Comparison of ENCODE assay signal across 1 cellular context in the genomic region with DNA sequence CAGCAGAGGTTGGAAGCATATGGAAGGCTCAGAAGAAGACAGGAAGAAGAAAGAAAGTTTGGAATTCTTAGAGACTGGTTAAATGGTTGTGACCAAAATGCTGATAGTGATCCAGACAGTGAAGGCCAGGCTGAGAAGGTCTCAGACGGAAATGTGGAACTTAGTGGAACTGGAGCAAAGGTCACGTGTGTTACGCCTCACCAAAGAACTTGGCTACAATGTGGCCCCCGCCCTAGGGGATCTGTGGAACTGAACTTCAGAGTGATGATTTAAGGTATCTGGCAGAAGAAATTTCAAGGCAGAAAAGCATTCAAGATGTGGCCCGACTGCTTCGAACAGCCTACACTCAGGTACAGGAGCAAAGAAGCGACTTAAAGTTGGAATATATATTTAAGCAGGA.
TF ChIP-seq lines count a peak whose summit lies in the region.

No MANE protein-coding gene starts in this region.

TF ChIP-seq in WTC11, 78 proteins besides CTCF, POLR2A, EP300 and RAD21 (continued from another document):
- TF ChIP-seq, protein P1, sequence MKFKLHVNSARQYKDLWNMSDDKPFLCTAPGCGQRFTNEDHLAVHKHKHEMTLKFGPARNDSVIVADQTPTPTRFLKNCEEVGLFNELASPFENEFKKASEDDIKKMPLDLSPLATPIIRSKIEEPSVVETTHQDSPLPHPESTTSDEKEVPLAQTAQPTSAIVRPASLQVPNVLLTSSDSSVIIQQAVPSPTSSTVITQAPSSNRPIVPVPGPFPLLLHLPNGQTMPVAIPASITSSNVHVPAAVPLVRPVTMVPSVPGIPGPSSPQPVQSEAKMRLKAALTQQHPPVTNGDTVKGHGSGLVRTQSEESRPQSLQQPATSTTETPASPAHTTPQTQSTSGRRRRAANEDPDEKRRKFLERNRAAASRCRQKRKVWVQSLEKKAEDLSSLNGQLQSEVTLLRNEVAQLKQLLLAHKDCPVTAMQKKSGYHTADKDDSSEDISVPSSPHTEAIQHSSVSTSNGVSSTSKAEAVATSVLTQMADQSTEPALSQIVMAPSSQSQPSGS (CRISPR knock-in tag; IDR thresholded peaks at IDR 0.05; ENCODE audit: borderline replicate concordance, low read depth), result no peak
- TF ChIP-seq, protein P2, sequence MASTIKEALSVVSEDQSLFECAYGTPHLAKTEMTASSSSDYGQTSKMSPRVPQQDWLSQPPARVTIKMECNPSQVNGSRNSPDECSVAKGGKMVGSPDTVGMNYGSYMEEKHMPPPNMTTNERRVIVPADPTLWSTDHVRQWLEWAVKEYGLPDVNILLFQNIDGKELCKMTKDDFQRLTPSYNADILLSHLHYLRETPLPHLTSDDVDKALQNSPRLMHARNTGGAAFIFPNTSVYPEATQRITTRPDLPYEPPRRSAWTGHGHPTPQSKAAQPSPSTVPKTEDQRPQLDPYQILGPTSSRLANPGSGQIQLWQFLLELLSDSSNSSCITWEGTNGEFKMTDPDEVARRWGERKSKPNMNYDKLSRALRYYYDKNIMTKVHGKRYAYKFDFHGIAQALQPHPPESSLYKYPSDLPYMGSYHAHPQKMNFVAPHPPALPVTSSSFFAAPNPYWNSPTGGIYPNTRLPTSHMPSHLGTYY (CRISPR knock-in tag; IDR thresholded peaks at IDR 0.05), result no peak
